Comparison of ENCODE assay signal across 14 cellular contexts in the genomic region with DNA sequence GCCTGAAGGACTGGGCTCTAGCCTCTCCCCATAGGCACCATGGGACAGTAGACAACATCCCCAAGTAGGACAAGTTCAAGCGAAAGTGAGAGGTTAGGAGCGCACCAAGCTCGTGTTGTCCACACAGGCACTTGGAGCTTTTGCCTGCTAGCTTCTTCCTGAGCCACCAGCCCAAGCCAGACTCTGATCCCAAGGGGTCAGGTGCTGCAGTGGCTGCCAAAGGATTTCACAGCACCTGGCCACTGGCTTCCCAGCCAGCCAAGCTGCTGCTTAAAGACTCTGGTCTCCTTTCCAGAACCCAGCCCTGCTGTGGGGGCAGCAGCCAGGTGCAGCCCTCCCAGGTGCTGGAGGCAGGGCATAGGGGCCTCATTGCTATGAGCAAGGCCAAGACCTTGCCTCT. TPM values are rescaled to one million over a fixed set of nuclear protein-coding genes. Genes with fewer than 3 reads are reported as not detected.
A peak's percentile ranks its signal among the peaks of the same experiment; 100 is the strongest.
DNase-seq lines count a peak whose midpoint lies in the region; ATAC-seq and TF ChIP-seq lines count a peak whose summit lies in the region.
"Had no signal": no experiment of that assay in that cellular context is flagged by ENCODE, and none has a peak within 500 bp of the region (broad histone marks: within the 10 kb centered on the region; RNA-seq: fewer than 3 reads in every experiment).

No MANE protein-coding gene starts in this region.

- H3K4me2 ChIP-seq in smooth muscle cell, result no peak overlapping the region
- H3K4me2 ChIP-seq: BLaER1 treated with 17β-estradiol and CSF1 and Interleukin-3, amounts not matched to agents 10 nM and 100 nM had no signal

- 37 to 84% (median 50%) methylated on average over 3 of the region's 3 CpGs for WGBS in psoas muscle, 3 donors
- WGBS in smooth muscle cell (ENCODE audit: low lambda C conversion rate), result 93% methylated on average over 3 of the region's 3 CpGs

- H4K20me1 ChIP-seq in smooth muscle cell (ENCODE audit: low read depth), result no peaks in the 10 kb centered on the region
- H4K20me1 ChIP-seq: BLaER1 treated with 17β-estradiol and CSF1 and Interleukin-3, amounts not matched to agents 10 nM and 100 nM had no signal

- no peak overlapping the region for H2AFZ ChIP-seq in smooth muscle cell (ENCODE audit: low read depth)

- H3K4me3 ChIP-seq in psoas muscle (no peak overlapping the region), smooth muscle cell (no peak overlapping the region)
- H3K4me3 ChIP-seq: BLaER1 treated with 17β-estradiol and CSF1 and Interleukin-3, amounts not matched to agents 10 nM and 100 nM; GM12878 had no signal

- H3K36me3 ChIP-seq in psoas muscle (ENCODE audit: insufficient read depth in 1 of 2, low read depth in 1 of 2) (no peaks in the 10 kb centered on the region), smooth muscle cell (ENCODE audit: low read depth) (no peaks in the 10 kb centered on the region)
- H3K36me3 ChIP-seq: BLaER1 treated with 17β-estradiol and CSF1 and Interleukin-3, amounts not matched to agents 10 nM and 100 nM had no signal

- H3K27me3 ChIP-seq in psoas muscle (ENCODE audit: insufficient read depth in 3 of 3, low read length in 2 of 3), result no peaks in the 10 kb centered on the region
- peaks cover 20% of the 10 kb centered on the region for H3K27me3 ChIP-seq in smooth muscle cell (ENCODE audit: low read depth)
- H3K27me3 ChIP-seq: BLaER1 treated with 17β-estradiol and CSF1 and Interleukin-3, amounts not matched to agents 10 nM and 100 nM had no signal

- intact Hi-C loops in psoas muscle (cut with DNase I), result no loop called here

- no peaks in the 10 kb centered on the region for H3K79me2 ChIP-seq in smooth muscle cell (ENCODE audit: low read depth)

- DNase-seq in NCI-H1105 treated with DMSO at 0.1 percent for 48 hours (lab: John Stamatoyannopoulos, UW), result peak; percentile 7
- DNase-seq in NCI-H1105 (lab: John Stamatoyannopoulos, UW), result no peak
- peak; percentile 43 for DNase-seq in SKM-1 treated with dmso at 0.1 percent for 144 hours (lab: John Stamatoyannopoulos, UW; ENCODE audit: unreplicated experiment)
- no peak for DNase-seq in SKM-1 (lab: John Stamatoyannopoulos, UW; ENCODE audit: unreplicated experiment)
- no peak for DNase-seq in psoas muscle
- DNase-seq in smooth muscle cell (lab: John Stamatoyannopoulos, UW; ENCODE audit: unreplicated experiment), result no peak
- DNase-seq in stimulated activated naive CD8-positive, alpha-beta T cell treated with anti-CD3 and anti-CD28 coated beads, Interleukin-15, Interleukin-2, amounts not matched to agents 100 U/mL and 50 U/mL, for 24 hours, result no peak
- DNase-seq: ACHN; CD4-positive, CD25-positive, alpha-beta regulatory T cell; DMS79 had no signal

- peaks cover 3% of the 10 kb centered on the region for H3F3A ChIP-seq in smooth muscle cell (ENCODE audit: low read depth)

- TF ChIP-seq CTCF in psoas muscle (IDR thresholded peaks at IDR 0.05) (no peak), smooth muscle cell (IDR thresholded peaks at IDR 0.05; ENCODE audit: borderline replicate concordance, insufficient read depth, poor library complexity, severe bottlenecking) (no peak)

- peak; percentile 51 to 89 (median 63) for ATAC-seq in psoas muscle
- no peak for ATAC-seq in stimulated activated naive CD8-positive, alpha-beta T cell treated with anti-CD3 and anti-CD28 coated beads, Interleukin-15, Interleukin-2, amounts not matched to agents 100 U/mL and 50 U/mL, for 24 hours
- ATAC-seq: GM12878, HCT116 had no signal

- no peak overlapping the region for H3K9ac ChIP-seq in smooth muscle cell (ENCODE audit: low read depth)
- H3K9ac ChIP-seq: BLaER1 treated with 17β-estradiol and CSF1 and Interleukin-3, amounts not matched to agents 10 nM and 100 nM had no signal

- H3K27ac ChIP-seq in psoas muscle, result no peak overlapping the region
- no peak overlapping the region for H3K27ac ChIP-seq in smooth muscle cell (ENCODE audit: low read depth)
- H3K27ac ChIP-seq: BLaER1 treated with 17β-estradiol and CSF1 and Interleukin-3, amounts not matched to agents 10 nM and 100 nM; HL-60 had no signal

- H3K9me3 ChIP-seq in psoas muscle, result no peaks in the 10 kb centered on the region
- H3K9me3 ChIP-seq in smooth muscle cell (replicated peaks; ENCODE audit: low read depth), result no peaks in the 10 kb centered on the region
- H3K9me3 ChIP-seq: BLaER1 treated with 17β-estradiol and CSF1 and Interleukin-3, amounts not matched to agents 10 nM and 100 nM had no signal

- H3K4me1 ChIP-seq in psoas muscle (peaks cover 8% of the 10 kb centered on the region), smooth muscle cell (ENCODE audit: low read depth) (no peaks in the 10 kb centered on the region)

RNA-seq across cellular contexts. Expression of a gene that starts 33.0 kb away (rescaled TPM):
- 1 to 10 TPM; 1.1 to 5.7 (median 2.5) TPM for total RNA-seq in psoas muscle
- 1 to 10 TPM in 2 of 3 donors, under 1 TPM in 1; 0.65 to 1.3 (median 1.1) TPM for polyA plus RNA-seq in psoas muscle
- 89.6 and 92.7 TPM in 2 replicates for total RNA-seq in smooth muscle cell
- 115 and 142 TPM in 2 replicates for polyA plus RNA-seq in smooth muscle cell
- polyA plus RNA-seq: CD4-positive, CD25-positive, alpha-beta regulatory T cell had no signal

Comparison
In these comparisons a context has a peak if more than half of its experiments do, and no peak if none do; other contexts are left out.
1. DNase-seq: peak in NCI-H1105 treated with DMSO at 0.1 percent for 48 hours (single experiment) and SKM-1 treated with dmso at 0.1 percent for 144 hours (single experiment); none in NCI-H1105 (single experiment), SKM-1 (single experiment), psoas muscle (0 of 2), smooth muscle cell (single experiment) and stimulated activated naive CD8-positive, alpha-beta T cell treated with anti-CD3 and anti-CD28 coated beads, Interleukin-15, Interleukin-2, amounts not matched to agents 100 U/mL and 50 U/mL, for 24 hours (single experiment).
2. RNA of a gene that starts 33.0 kb away (total RNA-seq): 89.6 to 92.7 TPM in smooth muscle cell; 1.1 to 5.7 TPM in psoas muscle; every median in the first group is over 10 times any median in the second.